ENCODE assay signal across 1 cellular context in the genomic region with DNA sequence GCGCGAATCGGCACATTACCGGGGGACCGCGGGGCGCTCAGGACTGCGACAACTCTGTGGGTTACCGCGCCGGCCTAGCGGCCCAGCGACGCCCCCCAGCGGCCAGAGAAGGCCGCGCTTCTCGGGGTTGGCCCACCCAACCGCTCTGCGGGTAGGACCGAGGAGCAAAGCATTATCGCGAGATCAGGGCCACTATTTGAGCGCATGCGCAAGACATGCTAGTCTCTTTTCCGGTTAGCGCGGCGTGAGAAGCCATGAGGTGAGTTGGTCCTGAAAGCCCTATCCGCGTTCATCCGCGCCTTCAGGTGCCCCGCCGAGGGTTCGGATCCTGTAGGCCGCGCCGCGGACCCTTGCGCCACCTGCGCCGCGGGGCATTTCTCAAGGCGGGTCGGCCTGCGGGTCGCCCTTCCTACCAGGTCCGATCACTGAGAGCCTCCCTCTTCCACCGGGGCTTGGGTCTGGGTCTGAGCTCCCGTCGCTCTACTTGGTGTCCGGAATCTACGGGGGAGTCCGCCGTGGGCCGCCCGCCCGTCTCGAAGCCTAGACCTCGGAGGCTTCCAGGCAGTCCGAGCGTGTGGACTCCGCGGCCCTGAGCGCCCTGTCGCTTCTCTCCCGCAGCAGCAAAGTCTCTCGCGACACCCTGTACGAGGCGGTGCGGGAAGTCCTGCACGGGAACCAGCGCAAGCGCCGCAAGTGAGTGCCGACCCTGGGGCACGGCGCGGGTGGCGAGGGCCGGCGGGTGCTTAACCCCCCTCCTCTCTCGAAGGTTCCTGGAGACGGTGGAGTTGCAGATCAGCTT.
TF ChIP-seq lines count a peak whose summit lies in the region.

Gene RPL10A (plus strand): TSS at position 221 of the 799 bp plus-strand sequence. CDS start 34 bp downstream, at position 255.

TF ChIP-seq in K562, 482 proteins besides CTCF, POLR2A, EP300 and RAD21 (continued from another document and continues in another):
- TF ChIP-seq, protein P1, sequence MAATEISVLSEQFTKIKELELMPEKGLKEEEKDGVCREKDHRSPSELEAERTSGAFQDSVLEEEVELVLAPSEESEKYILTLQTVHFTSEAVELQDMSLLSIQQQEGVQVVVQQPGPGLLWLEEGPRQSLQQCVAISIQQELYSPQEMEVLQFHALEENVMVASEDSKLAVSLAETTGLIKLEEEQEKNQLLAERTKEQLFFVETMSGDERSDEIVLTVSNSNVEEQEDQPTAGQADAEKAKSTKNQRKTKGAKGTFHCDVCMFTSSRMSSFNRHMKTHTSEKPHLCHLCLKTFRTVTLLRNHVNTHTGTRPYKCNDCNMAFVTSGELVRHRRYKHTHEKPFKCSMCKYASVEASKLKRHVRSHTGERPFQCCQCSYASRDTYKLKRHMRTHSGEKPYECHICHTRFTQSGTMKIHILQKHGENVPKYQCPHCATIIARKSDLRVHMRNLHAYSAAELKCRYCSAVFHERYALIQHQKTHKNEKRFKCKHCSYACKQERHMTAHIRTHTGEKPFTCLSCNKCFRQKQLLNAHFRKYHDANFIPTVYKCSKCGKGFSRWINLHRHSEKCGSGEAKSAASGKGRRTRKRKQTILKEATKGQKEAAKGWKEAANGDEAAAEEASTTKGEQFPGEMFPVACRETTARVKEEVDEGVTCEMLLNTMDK (IDR thresholded peaks at IDR 0.05; ENCODE audit: borderline replicate concordance, insufficient read depth, low read depth, low read length, poor library complexity, severe bottlenecking) = peak; percentile 91
- peak; percentile 34; the same call in 1 of the 2 replicates for TF ChIP-seq TCF3 (CRISPR knock-in tag; IDR thresholded peaks at IDR 0.05)
- TF ChIP-seq MECOM (CRISPR knock-in tag; IDR thresholded peaks at IDR 0.05) = no peak
- peak; percentile 97 for TF ChIP-seq RBM22 (IDR thresholded peaks at IDR 0.05; ENCODE audit: low read depth, low read length, poor library complexity, severe bottlenecking)
- TF ChIP-seq ZNF707 (CRISPR knock-in tag; conservative IDR thresholded peaks at IDR 0.05) = no peak
- TF ChIP-seq, protein P2, sequence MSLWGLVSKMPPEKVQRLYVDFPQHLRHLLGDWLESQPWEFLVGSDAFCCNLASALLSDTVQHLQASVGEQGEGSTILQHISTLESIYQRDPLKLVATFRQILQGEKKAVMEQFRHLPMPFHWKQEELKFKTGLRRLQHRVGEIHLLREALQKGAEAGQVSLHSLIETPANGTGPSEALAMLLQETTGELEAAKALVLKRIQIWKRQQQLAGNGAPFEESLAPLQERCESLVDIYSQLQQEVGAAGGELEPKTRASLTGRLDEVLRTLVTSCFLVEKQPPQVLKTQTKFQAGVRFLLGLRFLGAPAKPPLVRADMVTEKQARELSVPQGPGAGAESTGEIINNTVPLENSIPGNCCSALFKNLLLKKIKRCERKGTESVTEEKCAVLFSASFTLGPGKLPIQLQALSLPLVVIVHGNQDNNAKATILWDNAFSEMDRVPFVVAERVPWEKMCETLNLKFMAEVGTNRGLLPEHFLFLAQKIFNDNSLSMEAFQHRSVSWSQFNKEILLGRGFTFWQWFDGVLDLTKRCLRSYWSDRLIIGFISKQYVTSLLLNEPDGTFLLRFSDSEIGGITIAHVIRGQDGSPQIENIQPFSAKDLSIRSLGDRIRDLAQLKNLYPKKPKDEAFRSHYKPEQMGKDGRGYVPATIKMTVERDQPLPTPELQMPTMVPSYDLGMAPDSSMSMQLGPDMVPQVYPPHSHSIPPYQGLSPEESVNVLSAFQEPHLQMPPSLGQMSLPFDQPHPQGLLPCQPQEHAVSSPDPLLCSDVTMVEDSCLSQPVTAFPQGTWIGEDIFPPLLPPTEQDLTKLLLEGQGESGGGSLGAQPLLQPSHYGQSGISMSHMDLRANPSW (CRISPR knock-in tag; IDR thresholded peaks at IDR 0.05) = peak; percentile 97; the same call in 1 of the 2 replicates
- TF ChIP-seq SPI1 (IDR thresholded peaks at IDR 0.05; ENCODE audit: borderline replicate concordance, low read depth, low read length) = no peak
- peak; percentile 80 to 96; a peak in 3 of 4 replicates for TF ChIP-seq HDAC1 (IDR thresholded peaks at IDR 0.05)
- TF ChIP-seq BHLHE40 (IDR thresholded peaks at IDR 0.05; ENCODE audit: low read length) = peak; percentile 13; the same call in 1 of the 2 replicates
- peak; percentile 41 for TF ChIP-seq ETS1 (conservative IDR thresholded peaks at IDR 0.05; ENCODE audit: control insufficient read depth, low read depth, low read length)
- TF ChIP-seq CEBPG (CRISPR knock-in tag; IDR thresholded peaks at IDR 0.05) = peak; percentile 52
- TF ChIP-seq CEBPG (tag; conservative IDR thresholded peaks at IDR 0.05 in 1 of 2, IDR thresholded peaks at IDR 0.05 in 1 of 2) = no peak
- peak; percentile 45; the same call in 1 of the 2 replicates for TF ChIP-seq TARDBP (IDR thresholded peaks at IDR 0.05)
- peak; percentile 33; the same call in 1 of the 2 replicates for TF ChIP-seq STAT5A (IDR thresholded peaks at IDR 0.05; ENCODE audit: borderline replicate concordance, low read length)
- peak; percentile 22 for TF ChIP-seq CHD7 (IDR thresholded peaks at IDR 0.05; ENCODE audit: low read depth, low read length)
- TF ChIP-seq SRSF3 (IDR thresholded peaks at IDR 0.05; ENCODE audit: insufficient read depth, low read length) = peak; percentile 98
- TF ChIP-seq RREB1 (CRISPR knock-in tag; IDR thresholded peaks at IDR 0.05) = peak; percentile 68; the same call in 1 of the 2 replicates
- TF ChIP-seq KLF6 (CRISPR knock-in tag; IDR thresholded peaks at IDR 0.05; ENCODE audit: borderline replicate concordance) = peak; percentile 14; the same call in 1 of the 2 replicates
- peak; percentile 49; the same call in 1 of the 2 replicates for TF ChIP-seq E2F3 (CRISPR knock-in tag; IDR thresholded peaks at IDR 0.05)
- TF ChIP-seq ZNF830 (CRISPR knock-in tag; IDR thresholded peaks at IDR 0.05) = peak; percentile 94; the same call in 1 of the 2 replicates
- TF ChIP-seq, protein P3, sequence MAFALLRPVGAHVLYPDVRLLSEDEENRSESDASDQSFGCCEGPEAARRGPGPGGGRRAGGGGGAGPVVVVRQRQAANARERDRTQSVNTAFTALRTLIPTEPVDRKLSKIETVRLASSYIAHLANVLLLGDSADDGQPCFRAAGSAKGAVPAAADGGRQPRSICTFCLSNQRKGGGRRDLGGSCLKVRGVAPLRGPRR (CRISPR knock-in tag; IDR thresholded peaks at IDR 0.05) = 0 out of 2 replicates have a peak, but pooled peaks have one; percentile 46
- peak; percentile 100 for TF ChIP-seq KDM5B (IDR thresholded peaks at IDR 0.05; ENCODE audit: insufficient replicate concordance, low read depth, low read length)
- TF ChIP-seq PRPF4 (IDR thresholded peaks at IDR 0.05; ENCODE audit: insufficient read depth, low read depth, low read length, poor library complexity, severe bottlenecking) = peak; percentile 94
- 0 out of 2 replicates have a peak, but pooled peaks have one; percentile 26 for TF ChIP-seq TCFL5 (CRISPR knock-in tag; conservative IDR thresholded peaks at IDR 0.05)
